Comparison of ENCODE assay signal across 14 cellular contexts in genomic region chr10:3065622-3066021, GRCh38. TPM values are rescaled to one million over a fixed set of nuclear protein-coding genes. Genes with fewer than 3 reads are reported as not detected.
A peak's percentile ranks its signal among the peaks of the same experiment; 100 is the strongest.
DNase-seq lines count a peak whose midpoint lies in the region; ATAC-seq, FAIRE-seq and TF ChIP-seq lines count a peak whose summit lies in the region.
"Had no signal": no experiment of that assay in that cellular context is flagged by ENCODE, and none has a peak within 500 bp of the region (broad histone marks: within the 10 kb centered on the region; RNA-seq: fewer than 3 reads in every experiment).

No MANE protein-coding gene starts in this region.

- TF ChIP-seq CTCF in GM20000 (IDR thresholded peaks at IDR 0.05; ENCODE audit: extremely low read depth, missing control alignments) = no peak

- no peak overlapping the region for H3K27ac Mint-ChIP-seq in activated CD4-positive, alpha-beta T cell treated with anti-CD3 and anti-CD28 coated beads, Interleukin-2, amount 10 ng/mL, durations not matched to agents 24 days and 14 days
- peak overlapping the region in 1 of 10 donors; percentile 67 for H3K27ac Mint-ChIP-seq in naive thymus-derived CD8-positive, alpha-beta T cell

- peaks cover 20% of the 10 kb centered on the region for H3K36me3 Mint-ChIP-seq in activated CD4-positive, alpha-beta T cell treated with anti-CD3 and anti-CD28 coated beads, Interleukin-2, amount 10 ng/mL, durations not matched to agents 24 days and 14 days (ENCODE audit: low read depth)
- peaks cover 0 to 2% (median 0%) of the 10 kb centered on the region in 3 donors for H3K36me3 Mint-ChIP-seq in naive thymus-derived CD8-positive, alpha-beta T cell

- intact Hi-C loops in activated CD4-positive, alpha-beta T cell treated with anti-CD3 and anti-CD28 coated beads, Interleukin-2, amount 10 ng/mL, durations not matched to agents 24 days and 14 days (cut with micrococcal nuclease) = loop anchor here (10.0 kb wide), 1 partner anchor 1951 kb away; no protein-coding TSS in a partner anchor

- H3K27me3 Mint-ChIP-seq in activated CD4-positive, alpha-beta T cell treated with anti-CD3 and anti-CD28 coated beads, Interleukin-2, amount 10 ng/mL, durations not matched to agents 24 days and 14 days = peaks cover 19% of the 10 kb centered on the region
- H3K27me3 Mint-ChIP-seq in naive thymus-derived CD8-positive, alpha-beta T cell = no peaks in the 10 kb centered on the region

- POLR2A ChIA-PET in naive thymus-derived CD8-positive, alpha-beta T cell (lab: Charles Lee) = no interaction called here

- H3K4me3 Mint-ChIP-seq in activated CD4-positive, alpha-beta T cell treated with anti-CD3 and anti-CD28 coated beads, Interleukin-2, amount 10 ng/mL, durations not matched to agents 24 days and 14 days = peak overlapping the region; percentile 53
- H3K4me3 Mint-ChIP-seq in naive thymus-derived CD8-positive, alpha-beta T cell = peak overlapping the region; percentile 41 to 93 (median 74)

- no peak for FAIRE-seq in frontal cortex (lab: Jason Lieb, UNC)
- FAIRE-seq: urothelium cell line had no signal

- no peaks in the 10 kb centered on the region for H3K9me3 Mint-ChIP-seq in activated CD4-positive, alpha-beta T cell treated with anti-CD3 and anti-CD28 coated beads, Interleukin-2, amount 10 ng/mL, durations not matched to agents 24 days and 14 days
- no peaks in the 10 kb centered on the region for H3K9me3 Mint-ChIP-seq in naive thymus-derived CD8-positive, alpha-beta T cell

- ATAC-seq in naive thymus-derived CD8-positive, alpha-beta T cell = no peak

- no peak for DNase-seq in activated CD4-positive, alpha-beta T cell treated with anti-CD3 and anti-CD28 coated beads, Interleukin-2, amount 10 ng/mL, durations not matched to agents 24 days and 14 days
- no peak for DNase-seq in activated CD4-positive, alpha-beta T cell treated with anti-CD3 and anti-CD28 coated beads, Interleukin-2, amount 50 U/mL, for 1 hour
- DNase-seq in NCI-H1105 treated with DMSO at 0.1 percent for 48 hours (lab: John Stamatoyannopoulos, UW) = peak; percentile 30
- peak; percentile 38 for DNase-seq in astrocyte of the hippocampus (ENCODE audit: low read depth, low spot score)
- no peak for DNase-seq in naive thymus-derived CD8-positive, alpha-beta T cell
- DNase-seq in frontal cortex (ENCODE audit: low spot score in 2 of 2) = no peak
- no peak for DNase-seq in OCI-M2 (lab: John Stamatoyannopoulos, UW; ENCODE audit: unreplicated experiment)
- no peak for DNase-seq in GM20000 (ENCODE audit: low spot score)
- DNase-seq: activated naive CD4-positive, alpha-beta T cell; esophagus squamous epithelium; Karpas-422; mesendoderm; posterior cingulate gyrus had no signal

- H3K4me1 Mint-ChIP-seq in activated CD4-positive, alpha-beta T cell treated with anti-CD3 and anti-CD28 coated beads, Interleukin-2, amount 10 ng/mL, durations not matched to agents 24 days and 14 days = peaks cover 15% of the 10 kb centered on the region
- H3K4me1 Mint-ChIP-seq in naive thymus-derived CD8-positive, alpha-beta T cell = peaks cover 5 to 33% (median 18%) of the 10 kb centered on the region in 4 donors

RNA-seq across cellular contexts. Expression of gene PFKP, which starts 1.7 kb away (rescaled TPM):
- total RNA-seq in activated CD4-positive, alpha-beta T cell treated with anti-CD3 and anti-CD28 coated beads, Interleukin-2, amount 10 ng/mL, durations not matched to agents 24 days and 14 days = 284 and 294 TPM in 2 replicates
- 10 to 100 TPM; 62.3 to 69.5 TPM for total RNA-seq in naive thymus-derived CD8-positive, alpha-beta T cell
- 10 to 100 TPM; 26.4 to 41.2 (median 35.7) TPM for polyA plus RNA-seq in naive thymus-derived CD8-positive, alpha-beta T cell
- total RNA-seq in frontal cortex = 81.5 TPM

Comparison
In these comparisons a context has a peak if more than half of its experiments do, and no peak if none do; other contexts are left out.
1. DNase-seq: peak in NCI-H1105 treated with DMSO at 0.1 percent for 48 hours (single experiment) and astrocyte of the hippocampus (single experiment); none in activated CD4-positive, alpha-beta T cell treated with anti-CD3 and anti-CD28 coated beads, Interleukin-2, amount 10 ng/mL, durations not matched to agents 24 days and 14 days (single experiment), activated CD4-positive, alpha-beta T cell treated with anti-CD3 and anti-CD28 coated beads, Interleukin-2, amount 50 U/mL, for 1 hour (single experiment), naive thymus-derived CD8-positive, alpha-beta T cell (0 of 10), frontal cortex (0 of 2), OCI-M2 (single experiment) and GM20000 (single experiment).